ENCODE assay signal across 8 cellular contexts in the genomic region with DNA sequence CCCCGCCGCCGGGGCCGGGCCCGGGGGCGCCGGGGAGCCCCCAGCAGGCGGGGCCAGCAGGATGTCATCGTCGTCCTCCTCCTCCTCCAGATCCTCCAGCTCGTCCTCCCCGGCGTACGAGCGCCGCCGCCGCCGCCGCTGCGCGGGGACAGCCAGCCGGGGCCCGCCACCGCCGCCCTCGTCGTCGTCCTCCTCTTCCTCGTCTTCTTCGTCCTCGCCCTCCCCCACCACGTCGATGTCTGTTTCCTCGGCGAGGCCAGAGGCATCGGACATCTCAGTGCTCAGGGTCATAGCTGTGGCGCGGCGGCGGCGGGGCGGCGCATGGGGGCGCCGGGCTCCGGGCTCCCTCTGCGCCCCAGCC. TPM values are rescaled to one million over a fixed set of nuclear protein-coding genes. Genes with fewer than 3 reads are reported as not detected.
DNase-seq lines count a peak whose midpoint lies in the region; ATAC-seq and TF ChIP-seq lines count a peak whose summit lies in the region.
"Had no signal": no experiment of that assay in that cellular context is flagged by ENCODE, and none has a peak within 500 bp of the region (broad histone marks: within the 10 kb centered on the region; RNA-seq: fewer than 3 reads in every experiment).

No MANE protein-coding gene starts in this region.

- H3K36me3 ChIP-seq in upper lobe of left lung = no peaks in the 10 kb centered on the region

- H3K4me3 ChIP-seq in iPS-18c (ENCODE audit: insufficient read depth, low read depth, low read length) (peak overlapping the region; percentile 43; the same call in 1 of the 2 replicates), upper lobe of left lung (peak overlapping the region in 3 of 4 donors; percentile 38 to 54 (median 48))

- TF ChIP-seq POLR2A in upper lobe of left lung (IDR thresholded peaks at IDR 0.05) = no peak

- H3K4me1 ChIP-seq in upper lobe of left lung = peaks cover 19 to 40% (median 25%) of the 10 kb centered on the region in 4 donors
- H3K4me1 ChIP-seq: parathyroid adenoma had no signal

- peak overlapping the region in 1 of 4 donors; percentile 30 for H3K27ac ChIP-seq in upper lobe of left lung
- H3K27ac ChIP-seq: parathyroid adenoma had no signal

- TF ChIP-seq CTCF in upper lobe of left lung (IDR thresholded peaks at IDR 0.05) = no peak

- H3K9me3 ChIP-seq in iPS-18c (ENCODE audit: control insufficient read depth, insufficient read depth, low read length) (no peaks in the 10 kb centered on the region), upper lobe of left lung (no peaks in the 10 kb centered on the region)

- TF ChIP-seq EP300 in upper lobe of left lung (IDR thresholded peaks at IDR 0.05) = no peak

- DNase-seq in GM03348 (ENCODE audit: low spot score) (peak; percentile 77), upper lobe of left lung (peak in 1 of 2 donors; percentile 86), AG08396 (ENCODE audit: low spot score) (no peak), HK-2 (ENCODE audit: unreplicated experiment) (no peak)
- peak; percentile 67 for DNase-seq in activated CD8-positive, alpha-beta memory T cell treated with anti-CD3 and anti-CD28 coated beads, Interleukin-2, amount 50 U/mL, for 48 hours

- WGBS in upper lobe of left lung, 2 donors = 3% methylated on average over 23 of the region's 48 CpGs; no CpG with 5 or more reads in 1 of the 2 donors

- ATAC-seq in HG02852 (IDR thresholded peaks at IDR 0.05; ENCODE audit: unreplicated experiment) (peak; percentile 28), upper lobe of left lung (ENCODE audit: low FRiP score in 2 of 2) (no peak)

- H3K27me3 ChIP-seq in upper lobe of left lung = peaks cover 0 to 88% (median 52%) of the 10 kb centered on the region in 4 donors

RNA-seq across cellular contexts. Expression of gene FOXD1, which starts 0.5 kb away (rescaled TPM):
- total RNA-seq in upper lobe of left lung = under 1 TPM in 4 of 6 donors, not detected in 2; 0.54 to 0.79 (median 0.67) TPM

RNA-seq across cellular contexts. Expression of gene BTF3, which starts 50.2 kb away (rescaled TPM):
- 100 to 1,000 TPM; 152 to 415 (median 344) TPM for total RNA-seq in upper lobe of left lung

Comparison
In these comparisons a context has a peak if more than half of its experiments do, and no peak if none do; other contexts are left out.
1. DNase-seq: peak in GM03348 (single experiment) and activated CD8-positive, alpha-beta memory T cell treated with anti-CD3 and anti-CD28 coated beads, Interleukin-2, amount 50 U/mL, for 48 hours (single experiment); none in AG08396 (single experiment) and HK-2 (single experiment).